21 cellular contexts compared by ENCODE assay signal in genomic region chr13:24065172-24065571, GRCh38.
DNase-seq lines count a peak whose midpoint lies in the region; ATAC-seq, FAIRE-seq and TF ChIP-seq lines count a peak whose summit lies in the region.
"Had no signal": no experiment of that assay in that cellular context is flagged by ENCODE, and none has a peak within 500 bp of the region (broad histone marks: within the 10 kb centered on the region; RNA-seq: fewer than 3 reads in every experiment).

No MANE protein-coding gene starts in this region.

- H3K9ac ChIP-seq in HepG2 (ENCODE audit: insufficient read depth, low read depth, low read length), result no peak overlapping the region
- H3K9ac ChIP-seq: BLaER1 treated with 17β-estradiol and CSF1 and Interleukin-3, amounts not matched to agents 10 nM and 100 nM had no signal

- FAIRE-seq in HepG2 (lab: Jason Lieb, UNC) (no peak), GM19239 (lab: Jason Lieb, UNC) (no peak)
- FAIRE-seq: GM12892, GM18507, H54 had no signal

- H3K4me1 ChIP-seq in right lobe of liver (peaks cover 0 to 22% (median 2%) of the 10 kb centered on the region in 4 donors), HepG2 (ENCODE audit: insufficient read depth, low read length) (0 out of 2 replicates have a peak, but pooled peaks cover 7% of the 10 kb centered on the region), stomach (peaks cover 0 to 7% (median 0%) of the 10 kb centered on the region in 4 donors)

- H3K4me3 Mint-ChIP-seq in osteocyte (ENCODE audit: unreplicated experiment), result no peak overlapping the region
- H3K4me3 Mint-ChIP-seq: B cell; CD8-positive, alpha-beta T cell; GM23338; HFFc6 had no signal

- intact Hi-C loops in right lobe of liver (cut with DNase I), result no loop called here
- intact Hi-C loops in HepG2 (cut with micrococcal nuclease; ENCODE audit: unreplicated experiment), result no loop called here
- intact Hi-C loops in stomach (cut with DNase I; ENCODE audit: low total_unique reads), result no loop called here

- no peak for TF ChIP-seq EP300 in HepG2 (IDR thresholded peaks at IDR 0.05; ENCODE audit: low read depth in 2 of 2, low read length in 2 of 2)
- no peak for TF ChIP-seq EP300 in HepG2 (CRISPR knock-in tag; IDR thresholded peaks at IDR 0.05; ENCODE audit: borderline replicate concordance)
- no peak for TF ChIP-seq EP300 in stomach (IDR thresholded peaks at IDR 0.05)

- no peaks in the 10 kb centered on the region for H3K36me3 ChIP-seq in right lobe of liver
- H3K36me3 ChIP-seq in HepG2 (replicated peaks in 1 of 2; ENCODE audit: control insufficient read depth in 1 of 2, insufficient read depth in 2 of 2, low read length in 2 of 2), result no peaks in the 10 kb centered on the region
- H3K36me3 ChIP-seq in KOPT-K1 (ENCODE audit: insufficient read depth, low read length), result no peaks in the 10 kb centered on the region
- H3K36me3 ChIP-seq in stomach, result no peaks in the 10 kb centered on the region
- H3K36me3 ChIP-seq: BLaER1 treated with 17β-estradiol and CSF1 and Interleukin-3, amounts not matched to agents 10 nM and 100 nM had no signal

- no peak overlapping the region for H3K4me2 ChIP-seq in HepG2 (ENCODE audit: low read depth, low read length)

- POLR2A ChIA-PET in HepG2 (lab: Yijun Ruan, JAX), result no interaction called here

- CTCF ChIA-PET in HepG2 (lab: Yijun Ruan, JAX; ENCODE audit: low intra/inter-chr PET ratio, low total read pairs), result no interaction called here

- no peak for TF ChIP-seq RAD21 in HepG2 (CRISPR knock-in tag; IDR thresholded peaks at IDR 0.05)

- no peaks in the 10 kb centered on the region for H3K79me2 ChIP-seq in HepG2 (ENCODE audit: insufficient read depth, low read length)

- no TSS peak for BruUV-seq in HepG2 (replicated peaks; lab: Mats Ljungman, UMichigan)

- no peaks in the 10 kb centered on the region for H4K20me1 ChIP-seq in HepG2 (ENCODE audit: insufficient read depth, low read length)
- H4K20me1 ChIP-seq: BLaER1 treated with 17β-estradiol and CSF1 and Interleukin-3, amounts not matched to agents 10 nM and 100 nM had no signal

- H3K36me3 Mint-ChIP-seq in osteocyte (ENCODE audit: unreplicated experiment), result no peaks in the 10 kb centered on the region
- H3K36me3 Mint-ChIP-seq: CD8-positive, alpha-beta T cell had no signal

- WGBS in right lobe of liver (ENCODE audit: insufficient coverage, low coverage, low lambda C conversion rate, missing lambda C conversion rate), result 61% methylated on average over 3 of the region's 3 CpGs
- 31% methylated on average over 3 of the region's 3 CpGs for WGBS in HepG2 (ENCODE audit: low lambda C conversion rate)
- WGBS in stomach, 5 donors, result 59 to 65% (median 62%) methylated on average over 3 of the region's 3 CpGs

- H3K9me3 ChIP-seq in right lobe of liver, result no peaks in the 10 kb centered on the region
- no peaks in the 10 kb centered on the region for H3K9me3 ChIP-seq in HepG2 (ENCODE audit: low read length)
- H3K9me3 ChIP-seq in KOPT-K1 (ENCODE audit: insufficient read depth, low read length, poor library complexity, severe bottlenecking), result no peaks in the 10 kb centered on the region
- no peaks in the 10 kb centered on the region for H3K9me3 ChIP-seq in stomach
- H3K9me3 ChIP-seq: BLaER1 treated with 17β-estradiol and CSF1 and Interleukin-3, amounts not matched to agents 10 nM and 100 nM had no signal

- ATAC-seq in right lobe of liver, result no peak
- no peak for ATAC-seq in HepG2
- ATAC-seq: CD8-positive, alpha-beta T cell; GM23338 had no signal

- H3K27ac ChIP-seq in right lobe of liver (peak overlapping the region in 2 of 3 donors; percentile 25 to 63), HepG2 (ENCODE audit: extremely low read length, insufficient read depth, low read length) (no peak overlapping the region), KOPT-K1 (ENCODE audit: low read depth, low read length, poor library complexity, severe bottlenecking) (peak overlapping the region; percentile 65), stomach (no peak overlapping the region)
- H3K27ac ChIP-seq: HL-60 had no signal

- in situ Hi-C loops in HepG2 (cut with HindIII; ENCODE audit: extremely low pct_ligation_motif_present, low pct_unique_long_range_greater_than_20kb), result no loop called here

- H3K4me1 Mint-ChIP-seq in osteocyte (ENCODE audit: unreplicated experiment), result peaks cover 5% of the 10 kb centered on the region
- H3K4me1 Mint-ChIP-seq: B cell had no signal

- H3K27me3 Mint-ChIP-seq in osteocyte (ENCODE audit: unreplicated experiment), result peaks cover 4% of the 10 kb centered on the region

- DNase-seq in right lobe of liver, result no peak
- DNase-seq in HepG2 (ENCODE audit: low spot score), result no peak
- DNase-seq in islet precursor cell, result peak; percentile 17
- no peak for DNase-seq in stomach
- no peak for DNase-seq in osteocyte (ENCODE audit: extremely low spot score, unreplicated experiment)
- DNase-seq in GM19239 (ENCODE audit: insufficient read length, low spot score), result no peak
- DNase-seq: 8988T; Calu3; CD8-positive, alpha-beta T cell; GDM1; HCEC 1CT; HFFc6; IMR-90 had no signal

- TF ChIP-seq POLR2A in right lobe of liver (IDR thresholded peaks at IDR 0.05) (no peak), HepG2 (IDR thresholded peaks at IDR 0.05; ENCODE audit: insufficient read depth in 1 of 2, low read depth in 2 of 2, low read length in 2 of 2) (no peak), stomach (IDR thresholded peaks at IDR 0.05) (no peak)

- TF ChIP-seq CTCF in right lobe of liver (IDR thresholded peaks at IDR 0.05) (no peak), HepG2 (CRISPR knock-in tag; IDR thresholded peaks at IDR 0.05) (no peak), stomach (IDR thresholded peaks at IDR 0.05) (no peak), osteocyte (IDR thresholded peaks at IDR 0.05) (no peak)

- H3K27me3 ChIP-seq in right lobe of liver (no peaks in the 10 kb centered on the region), HepG2 (ENCODE audit: control insufficient read depth in 1 of 2, insufficient read depth in 2 of 2, low read length in 2 of 2) (peaks cover 0 to 15% of the 10 kb centered on the region in 2 experiments; a peak in 2 of 5 replicates), stomach (no peaks in the 10 kb centered on the region)
- H3K27me3 ChIP-seq: BLaER1 treated with 17β-estradiol and CSF1 and Interleukin-3, amounts not matched to agents 10 nM and 100 nM had no signal

- H2AFZ ChIP-seq in HepG2 (ENCODE audit: low read length), result no peak overlapping the region
- H2AFZ ChIP-seq: GM23338 had no signal

- no peaks in the 10 kb centered on the region for H3K9me3 Mint-ChIP-seq in osteocyte (ENCODE audit: unreplicated experiment)
- H3K9me3 Mint-ChIP-seq: CD8-positive, alpha-beta T cell; GM23338; HFFc6 had no signal

- no peak overlapping the region for H3K27ac Mint-ChIP-seq in osteocyte (ENCODE audit: unreplicated experiment)
- H3K27ac Mint-ChIP-seq: B cell; CD8-positive, alpha-beta T cell; GM23338; HFFc6 had no signal

- H3K4me3 ChIP-seq in right lobe of liver (no peak overlapping the region), HepG2 (replicated peaks in 1 of 3; ENCODE audit: insufficient read depth in 1 of 3, low read depth in 2 of 3, low read length in 3 of 3) (no peak overlapping the region), stomach (no peak overlapping the region)
- H3K4me3 ChIP-seq: BLaER1 treated with 17β-estradiol and CSF1 and Interleukin-3, amounts not matched to agents 10 nM and 100 nM; GM23338 had no signal

TF ChIP-seq in HepG2, 621 proteins besides CTCF, POLR2A, EP300 and RAD21:
- TF ChIP-seq SMARCE1 (IDR thresholded peaks at IDR 0.05; ENCODE audit: borderline replicate concordance), result no peak
- no peak for TF ChIP-seq ZSCAN29 (CRISPR knock-in tag; conservative IDR thresholded peaks at IDR 0.05)
- TF ChIP-seq TFE3 (CRISPR knock-in tag; IDR thresholded peaks at IDR 0.05), result no peak
- TF ChIP-seq PCBP1 (IDR thresholded peaks at IDR 0.05; ENCODE audit: borderline replicate concordance, low read depth, low read length), result no peak
- TF ChIP-seq, protein P1, sequence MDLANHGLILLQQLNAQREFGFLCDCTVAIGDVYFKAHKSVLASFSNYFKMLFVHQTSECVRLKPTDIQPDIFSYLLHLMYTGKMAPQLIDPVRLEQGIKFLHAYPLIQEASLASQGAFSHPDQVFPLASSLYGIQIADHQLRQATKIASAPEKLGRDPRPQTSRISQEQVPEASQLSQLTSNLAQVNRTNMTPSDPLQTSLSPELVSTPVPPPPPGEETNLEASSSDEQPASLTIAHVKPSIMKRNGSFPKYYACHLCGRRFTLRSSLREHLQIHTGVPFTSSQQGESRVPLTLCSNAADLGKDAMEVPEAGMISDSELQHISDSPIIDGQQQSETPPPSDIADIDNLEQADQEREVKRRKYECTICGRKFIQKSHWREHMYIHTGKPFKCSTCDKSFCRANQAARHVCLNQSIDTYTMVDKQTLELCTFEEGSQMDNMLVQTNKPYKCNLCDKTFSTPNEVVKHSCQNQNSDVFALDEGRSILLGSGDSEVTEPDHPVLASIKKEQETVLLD (CRISPR knock-in tag; IDR thresholded peaks at IDR 0.05; ENCODE audit: low read depth), result no peak
- no peak for TF ChIP-seq NAIF1 (CRISPR knock-in tag; IDR thresholded peaks at IDR 0.05; ENCODE audit: borderline replicate concordance)

Comparison
In these comparisons a context has a peak if more than half of its experiments do, and no peak if none do; other contexts are left out.
1. H3K27ac ChIP-seq: peak in right lobe of liver (2 of 3) and KOPT-K1 (single experiment); none in HepG2 (single experiment) and stomach (0 of 5).